In the genomic region with DNA sequence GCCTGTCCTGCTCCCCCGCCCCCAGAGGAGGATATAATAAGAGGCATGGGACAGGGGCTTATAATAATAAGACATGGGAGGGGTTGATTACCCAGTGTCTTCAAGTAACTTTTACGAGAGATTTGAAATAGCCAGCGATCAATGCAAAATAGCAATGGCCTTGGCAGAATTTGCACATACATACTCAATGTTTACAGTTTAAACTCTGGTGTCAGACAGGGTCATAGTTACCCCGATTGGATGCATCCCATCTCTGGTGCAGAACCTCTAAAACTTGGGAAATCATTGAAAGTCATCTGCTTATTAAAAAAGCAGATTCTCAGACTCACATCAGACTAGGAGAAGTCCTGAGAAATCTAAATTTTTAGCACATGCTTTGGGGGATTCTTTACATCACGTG, we compare ENCODE assay signal across 1 cellular context.
TF ChIP-seq lines count a peak whose summit lies in the region.

No MANE protein-coding gene starts in this region.

TF ChIP-seq in HepG2, 621 proteins besides CTCF, POLR2A, EP300 and RAD21 (continued from another document):
- no peak for TF ChIP-seq NR2F1 (CRISPR knock-in tag; IDR thresholded peaks at IDR 0.05)
- TF ChIP-seq NFE2 (CRISPR knock-in tag; IDR thresholded peaks at IDR 0.05) = no peak
- TF ChIP-seq, protein P1, sequence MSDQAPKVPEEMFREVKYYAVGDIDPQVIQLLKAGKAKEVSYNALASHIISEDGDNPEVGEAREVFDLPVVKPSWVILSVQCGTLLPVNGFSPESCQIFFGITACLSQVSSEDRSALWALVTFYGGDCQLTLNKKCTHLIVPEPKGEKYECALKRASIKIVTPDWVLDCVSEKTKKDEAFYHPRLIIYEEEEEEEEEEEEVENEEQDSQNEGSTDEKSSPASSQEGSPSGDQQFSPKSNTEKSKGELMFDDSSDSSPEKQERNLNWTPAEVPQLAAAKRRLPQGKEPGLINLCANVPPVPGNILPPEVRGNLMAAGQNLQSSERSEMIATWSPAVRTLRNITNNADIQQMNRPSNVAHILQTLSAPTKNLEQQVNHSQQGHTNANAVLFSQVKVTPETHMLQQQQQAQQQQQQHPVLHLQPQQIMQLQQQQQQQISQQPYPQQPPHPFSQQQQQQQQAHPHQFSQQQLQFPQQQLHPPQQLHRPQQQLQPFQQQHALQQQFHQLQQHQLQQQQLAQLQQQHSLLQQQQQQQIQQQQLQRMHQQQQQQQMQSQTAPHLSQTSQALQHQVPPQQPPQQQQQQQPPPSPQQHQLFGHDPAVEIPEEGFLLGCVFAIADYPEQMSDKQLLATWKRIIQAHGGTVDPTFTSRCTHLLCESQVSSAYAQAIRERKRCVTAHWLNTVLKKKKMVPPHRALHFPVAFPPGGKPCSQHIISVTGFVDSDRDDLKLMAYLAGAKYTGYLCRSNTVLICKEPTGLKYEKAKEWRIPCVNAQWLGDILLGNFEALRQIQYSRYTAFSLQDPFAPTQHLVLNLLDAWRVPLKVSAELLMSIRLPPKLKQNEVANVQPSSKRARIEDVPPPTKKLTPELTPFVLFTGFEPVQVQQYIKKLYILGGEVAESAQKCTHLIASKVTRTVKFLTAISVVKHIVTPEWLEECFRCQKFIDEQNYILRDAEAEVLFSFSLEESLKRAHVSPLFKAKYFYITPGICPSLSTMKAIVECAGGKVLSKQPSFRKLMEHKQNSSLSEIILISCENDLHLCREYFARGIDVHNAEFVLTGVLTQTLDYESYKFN (CRISPR knock-in tag; conservative IDR thresholded peaks at IDR 0.05) = peak; percentile 48
- TF ChIP-seq RARA (CRISPR knock-in tag; IDR thresholded peaks at IDR 0.05) = 0 out of 2 replicates have a peak, but pooled peaks have one; percentile 13
